ENCODE assay signal across 8 cellular contexts in genomic region chr20:63894358-63895201, GRCh38. TPM values are rescaled to one million over a fixed set of nuclear protein-coding genes. Genes with fewer than 3 reads are reported as not detected.
DNase-seq lines count a peak whose midpoint lies in the region; ATAC-seq lines count a peak whose summit lies in the region.

DNAJC5 (plus strand) TSS chr20:63895126; CDS start chr20:63928346, 33,220 bp downstream.

- peak; percentile 83 for ATAC-seq in GM19351 (IDR thresholded peaks at IDR 0.05; ENCODE audit: unreplicated experiment)
- ATAC-seq in HG03520 (IDR thresholded peaks at IDR 0.05; ENCODE audit: unreplicated experiment): peak; percentile 85
- ATAC-seq in left lobe of liver: peak; percentile 92

- peaks cover 60 to 86% (median 82%) of the 10 kb centered on the region in 11 experiments for H4K20me1 ChIP-seq in BLaER1 treated with 17β-estradiol and CSF1 and Interleukin-3, amounts not matched to agents 10 nM and 100 nM

- peak within 1 kb of the TSS; percentile 86 to 100 (median 96) for H3K4me2 ChIP-seq in BLaER1 treated with 17β-estradiol and CSF1 and Interleukin-3, amounts not matched to agents 10 nM and 100 nM

- peak within 1 kb of the TSS; percentile 82 to 95 (median 92) for H3K27ac ChIP-seq in BLaER1 treated with 17β-estradiol and CSF1 and Interleukin-3, amounts not matched to agents 10 nM and 100 nM

- peaks cover 38 to 67% (median 51%) of the 10 kb centered on the region in 11 experiments for H3K36me3 ChIP-seq in BLaER1 treated with 17β-estradiol and CSF1 and Interleukin-3, amounts not matched to agents 10 nM and 100 nM

- peaks cover 60 to 78% (median 66%) of the 10 kb centered on the region in 10 experiments for H3K4me1 ChIP-seq in BLaER1 treated with 17β-estradiol and CSF1 and Interleukin-3, amounts not matched to agents 10 nM and 100 nM

- DNase-seq in NCI-H748 (lab: John Stamatoyannopoulos, UW; ENCODE audit: unreplicated experiment) (peak; percentile 87), cortex of kidney (lab: John Stamatoyannopoulos, UW) (peak; percentile 81), left lobe of liver (ENCODE audit: low spot score) (peak; percentile 99)
- peak; percentile 90 to 93 for DNase-seq in activated CD4-positive, alpha-beta T cell treated with anti-CD3 and anti-CD28 coated beads, Interleukin-2, amount 50 U/mL, for 24 hours (ENCODE audit: low read depth in 1 of 2, low spot score in 1 of 2)
- peak; percentile 96 for DNase-seq in stimulated activated CD4-positive, alpha-beta T cell treated with anti-CD3 and anti-CD28 coated beads, Interleukin-1b, Interleukin-23, amount 100 ng/mL, for 48 hours

- H3K4me3 ChIP-seq in BLaER1 treated with 17β-estradiol and CSF1 and Interleukin-3, amounts not matched to agents 10 nM and 100 nM: peak within 1 kb of the TSS; percentile 62 to 82 (median 73)

- H3K27me3 ChIP-seq in BLaER1 treated with 17β-estradiol and CSF1 and Interleukin-3, amounts not matched to agents 10 nM and 100 nM: no peaks in the 10 kb centered on the region

- peak within 1 kb of the TSS; percentile 83 to 94 (median 90) for H3K9ac ChIP-seq in BLaER1 treated with 17β-estradiol and CSF1 and Interleukin-3, amounts not matched to agents 10 nM and 100 nM

- no peaks in the 10 kb centered on the region for H3K9me3 ChIP-seq in BLaER1 treated with 17β-estradiol and CSF1 and Interleukin-3, amounts not matched to agents 10 nM and 100 nM (replicated peaks in 1 of 11)

RNA-seq across cellular contexts. Expression of gene DNAJC5, which starts in this region (rescaled TPM):
- 17.8 TPM for total RNA-seq in left lobe of liver

Comparison
In these comparisons a context has a peak if more than half of its experiments do, and no peak if none do; other contexts are left out.
1. Peak in every context shown above with its lines: DNase-seq, ATAC-seq, H3K4me3 ChIP-seq and H3K27ac ChIP-seq.